ENCODE assay signal across 5 cellular contexts in the genomic region with DNA sequence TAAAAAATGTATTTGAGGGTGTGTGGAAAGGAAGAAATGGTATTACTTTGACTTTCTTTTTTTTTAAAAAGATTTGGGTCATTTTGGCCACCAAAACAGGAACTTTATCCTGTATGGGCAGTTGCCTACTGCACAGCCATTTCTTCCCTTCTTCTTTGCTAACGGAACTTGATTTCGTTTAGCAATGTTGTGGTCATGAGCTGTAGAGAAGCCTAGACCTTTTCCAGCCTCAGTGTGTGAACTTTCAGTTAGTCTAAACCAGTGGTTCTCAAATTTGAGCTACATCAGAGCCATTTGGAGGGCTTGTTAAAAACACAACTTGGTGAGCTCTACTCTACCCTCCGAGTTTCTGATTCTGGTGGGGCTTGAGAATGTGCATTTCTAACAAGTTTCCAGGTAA. TPM values are rescaled to one million over a fixed set of nuclear protein-coding genes. Genes with fewer than 3 reads are reported as not detected.
"Had no signal": no experiment of that assay in that cellular context is flagged by ENCODE, and none has a peak within 500 bp of the region (broad histone marks: within the 10 kb centered on the region; RNA-seq: fewer than 3 reads in every experiment).

No MANE protein-coding gene starts in this region.

RNA-seq across cellular contexts. Expression of a gene that starts 12.8 kb away (rescaled TPM):
- total RNA-seq: activated T-helper 17 cell treated with anti-CD3 and anti-CD28 coated beads, Interleukin-2, amount 50 U/mL, for 72 hours; foreskin keratinocyte; osteocyte; T-helper 2 cell treated with Interferon-gamma antibody and Interleukin-4, amounts not matched to agents 100 ng/mL and 5 ng/mL, for 36 hours had no signal
- polyA plus RNA-seq: foreskin keratinocyte had no signal

RNA-seq across cellular contexts. Expression of a gene that starts 38.1 kb away (rescaled TPM):
- total RNA-seq: osteocyte had no signal

RNA-seq across cellular contexts. Expression of a gene that starts 57.2 kb away (rescaled TPM):
- total RNA-seq: activated CD8-positive, alpha-beta T cell treated with anti-CD3 and anti-CD28 coated beads for 36 hours; activated T-helper 17 cell treated with anti-CD3 and anti-CD28 coated beads, Interleukin-2, amount 50 U/mL, for 72 hours; foreskin keratinocyte; osteocyte had no signal
- polyA plus RNA-seq: foreskin keratinocyte had no signal
